Comparison of ENCODE assay signal across 11 cellular contexts in the genomic region with DNA sequence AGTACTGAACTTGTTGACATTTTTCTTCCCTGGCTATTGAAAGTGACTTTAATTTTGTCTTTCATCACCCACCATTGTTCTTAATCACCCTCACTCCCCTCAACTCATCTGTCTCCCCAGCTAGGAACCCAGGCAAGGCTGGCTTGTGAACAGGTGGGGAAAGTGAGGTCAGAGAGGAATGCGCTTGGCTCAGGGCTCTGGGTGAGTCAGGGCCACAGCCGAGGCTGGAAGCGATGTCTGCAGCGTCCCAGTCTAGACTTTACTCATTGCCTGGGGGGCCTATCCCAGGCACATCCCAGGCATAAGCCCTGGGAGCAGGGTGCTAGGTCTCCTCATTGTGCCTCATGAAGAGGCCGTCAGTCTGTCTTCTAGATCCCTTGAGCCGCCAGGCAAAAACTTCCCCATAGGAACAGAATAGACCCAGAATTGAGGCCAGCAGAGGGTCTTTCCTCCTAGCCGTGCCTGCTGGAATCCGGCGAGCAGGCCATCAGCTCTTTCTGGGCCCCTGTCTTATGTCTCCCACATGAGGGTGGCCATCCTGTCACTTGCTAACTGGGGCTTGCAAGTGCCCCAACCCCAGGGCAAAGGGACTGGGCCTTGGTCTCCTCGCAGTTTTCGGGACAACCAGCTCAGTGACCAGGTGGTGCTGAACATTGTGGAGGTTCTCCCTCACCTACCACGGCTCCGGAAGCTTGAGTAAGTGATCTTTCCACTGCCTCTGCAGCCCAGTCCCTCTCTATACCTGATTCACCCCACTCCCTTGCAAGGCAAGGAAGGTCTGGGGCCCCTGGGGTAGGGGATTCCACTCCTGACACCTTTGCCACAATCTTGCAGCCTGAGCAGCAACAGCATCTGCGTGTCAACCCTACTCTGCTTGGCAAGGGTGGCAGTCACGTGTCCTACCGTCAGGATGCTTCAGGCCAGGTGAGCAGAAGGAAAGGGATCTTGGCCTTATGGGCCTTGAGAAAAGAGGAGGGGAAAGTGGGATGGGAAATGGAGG. TPM values are rescaled to one million over a fixed set of nuclear protein-coding genes. Genes with fewer than 3 reads are reported as not detected.
DNase-seq lines count a peak whose midpoint lies in the region; ATAC-seq and TF ChIP-seq lines count a peak whose summit lies in the region.
"Had no signal": no experiment of that assay in that cellular context is flagged by ENCODE, and none has a peak within 500 bp of the region (broad histone marks: within the 10 kb centered on the region; RNA-seq: fewer than 3 reads in every experiment).

No MANE protein-coding gene starts in this region.

- H3K27ac ChIP-seq in CD8-positive, alpha-beta memory T cell (ENCODE audit: low read depth, low read length): no peak overlapping the region
- H3K27ac ChIP-seq in brain microvascular endothelial cell (no peak overlapping the region), adrenal gland (no peak overlapping the region)

- ATAC-seq in natural killer cell treated with Interleukin-12 subunit alpha and Interleukin-12 subunit beta and Interleukin-15 and Interleukin-18, amount 100 ng/mL, for 72 hours: peak; percentile 51 to 60
- ATAC-seq in HG03354 (IDR thresholded peaks at IDR 0.05; ENCODE audit: poor library complexity, severe bottlenecking, unreplicated experiment) (no peak), left lobe of liver (no peak)

- 90 to 91% (median 91%) methylated on average over 13 to 16 of the region's 16 CpGs for WGBS in adrenal gland, 4 donors

- H3K27me3 ChIP-seq in CD8-positive, alpha-beta memory T cell (ENCODE audit: insufficient read depth, low read length, poor library complexity, severe bottlenecking): no peaks in the 10 kb centered on the region
- no peaks in the 10 kb centered on the region for H3K27me3 ChIP-seq in brain microvascular endothelial cell (replicated peaks)
- H3K27me3 ChIP-seq in adrenal gland: no peaks in the 10 kb centered on the region

- H3K36me3 Mint-ChIP-seq in CD8-positive, alpha-beta memory T cell: peaks cover 11 to 92% (median 15%) of the 10 kb centered on the region in 3 donors
- H3K36me3 Mint-ChIP-seq in natural killer cell treated with Interleukin-12 subunit alpha and Interleukin-12 subunit beta and Interleukin-15 and Interleukin-18, amount 100 ng/mL, for 72 hours: peaks cover 15% of the 10 kb centered on the region

- H3K27me3 Mint-ChIP-seq in CD8-positive, alpha-beta memory T cell: no peaks in the 10 kb centered on the region
- H3K27me3 Mint-ChIP-seq in natural killer cell treated with Interleukin-12 subunit alpha and Interleukin-12 subunit beta and Interleukin-15 and Interleukin-18, amount 100 ng/mL, for 72 hours: no peaks in the 10 kb centered on the region

- peak overlapping the region in 6 of 7 donors; percentile 41 to 73 (median 50) for H3K4me3 Mint-ChIP-seq in CD8-positive, alpha-beta memory T cell
- peak overlapping the region; percentile 9 for H3K4me3 Mint-ChIP-seq in natural killer cell treated with Interleukin-12 subunit alpha and Interleukin-12 subunit beta and Interleukin-15 and Interleukin-18, amount 100 ng/mL, for 72 hours

- in situ Hi-C loops in brain microvascular endothelial cell (cut with HindIII; ENCODE audit: low pct_ligation_motif_present, low sequenced_read_pairs): no loop called here

- peaks cover 81 to 94% (median 91%) of the 10 kb centered on the region in 3 donors for H3K4me1 Mint-ChIP-seq in CD8-positive, alpha-beta memory T cell
- H3K4me1 Mint-ChIP-seq in natural killer cell treated with Interleukin-12 subunit alpha and Interleukin-12 subunit beta and Interleukin-15 and Interleukin-18, amount 100 ng/mL, for 72 hours (ENCODE audit: low read depth in 2 of 2): peaks cover 39% of the 10 kb centered on the region in 2 donors

- TF ChIP-seq CTCF in brain microvascular endothelial cell (IDR thresholded peaks at IDR 0.05; ENCODE audit: low read depth, low read length, missing control alignments): no peak
- TF ChIP-seq CTCF in adrenal gland (IDR thresholded peaks at IDR 0.05): no peak

- peaks cover 77% of the 10 kb centered on the region for H3K4me1 ChIP-seq in CD8-positive, alpha-beta memory T cell (ENCODE audit: insufficient read depth, low read length)
- H3K4me1 ChIP-seq in adrenal gland (replicated peaks in 1 of 2): no peaks in the 10 kb centered on the region

- H3K36me3 ChIP-seq in CD8-positive, alpha-beta memory T cell (ENCODE audit: insufficient read depth, low read length): peaks cover 40% of the 10 kb centered on the region
- H3K36me3 ChIP-seq in brain microvascular endothelial cell (replicated peaks): peaks cover 2% of the 10 kb centered on the region
- peaks cover 0 to 3% of the 10 kb centered on the region in 2 donors for H3K36me3 ChIP-seq in adrenal gland (replicated peaks in 1 of 2)

- CTCF ChIA-PET in CD8-positive, alpha-beta memory T cell (lab: Charles Lee): interaction anchor here (1.4 kb wide), 2 partner anchors 8 to 65 kb away, joined by 3 to 4 read pairs; no protein-coding TSS in a partner anchor

- intact Hi-C loops in adrenal gland (cut with DNase I): no loop called here

- H3K9me3 ChIP-seq in CD8-positive, alpha-beta memory T cell (ENCODE audit: low read length): no peaks in the 10 kb centered on the region
- H3K9me3 ChIP-seq in adrenal gland (replicated peaks in 1 of 3): no peaks in the 10 kb centered on the region

- POLR2A ChIA-PET in CD8-positive, alpha-beta memory T cell (lab: Charles Lee): interaction anchor here (0.7 to 1.6 kb wide), 3 partner anchors 10 to 15 kb away, joined by 4 to 5 read pairs (median 4); no protein-coding TSS in a partner anchor

- peak overlapping the region; percentile 49 to 97 (median 86) for H3K27ac Mint-ChIP-seq in CD8-positive, alpha-beta memory T cell
- peak overlapping the region; percentile 9 to 59 for H3K27ac Mint-ChIP-seq in natural killer cell treated with Interleukin-12 subunit alpha and Interleukin-12 subunit beta and Interleukin-15 and Interleukin-18, amount 100 ng/mL, for 72 hours

- H3K4me3 ChIP-seq in CD8-positive, alpha-beta memory T cell (ENCODE audit: low read length): no peak overlapping the region
- H3K4me3 ChIP-seq in brain microvascular endothelial cell (ENCODE audit: low read depth, low read length) (no peak overlapping the region), adrenal gland (no peak overlapping the region)

- TF ChIP-seq POLR2A in adrenal gland (IDR thresholded peaks at IDR 0.05): no peak

- peak in 4 of 5 donors; percentile 25 to 78 (median 45) for DNase-seq in CD8-positive, alpha-beta memory T cell
- DNase-seq in HT1080 (ENCODE audit: low read depth) (peak; percentile 32), brain microvascular endothelial cell (peak; percentile 68), adrenal gland (no peak), left lobe of liver (ENCODE audit: low spot score) (no peak)
- DNase-seq in natural killer cell treated with Interleukin-12 subunit alpha and Interleukin-12 subunit beta and Interleukin-15 and Interleukin-18, amount 100 ng/mL, for 72 hours (ENCODE audit: low spot score): no peak
- no peak for DNase-seq in stimulated activated CD4-positive, alpha-beta T cell treated with anti-CD3 and anti-CD28 coated beads, Interleukin-4, amount 100 ng/mL, for 24 hours
- DNase-seq: effector CD8-positive, alpha-beta T cell; NCI-H345; substantia nigra had no signal

- no peaks in the 10 kb centered on the region for H3K9me3 Mint-ChIP-seq in CD8-positive, alpha-beta memory T cell
- H3K9me3 Mint-ChIP-seq in natural killer cell treated with Interleukin-12 subunit alpha and Interleukin-12 subunit beta and Interleukin-15 and Interleukin-18, amount 100 ng/mL, for 72 hours: peaks cover 6% of the 10 kb centered on the region

RNA-seq across cellular contexts. Expression of a gene that starts 40.1 kb away (rescaled TPM):
- 100 to 1,000 TPM; 173 to 178 TPM for total RNA-seq in CD8-positive, alpha-beta memory T cell
- polyA plus RNA-seq in CD8-positive, alpha-beta memory T cell: 165 TPM
- 13.6 and 14.3 TPM in 2 replicates for total RNA-seq in HT1080 (2014; rRNA removed; shearing (Covaris generic))
- 3.6 and 5.9 TPM in 2 replicates for polyA plus RNA-seq in HT1080 (2015; cell fraction: cytosol; rRNA removed)
- polyA plus RNA-seq in HT1080 (2015; cell fraction: nucleus; rRNA removed): 18.2 and 19.3 TPM in 2 replicates
- 100 to 1,000 TPM; 190 to 316 TPM for total RNA-seq in natural killer cell treated with Interleukin-12 subunit alpha and Interleukin-12 subunit beta and Interleukin-15 and Interleukin-18, amount 100 ng/mL, for 72 hours
- 10 to 100 TPM; 10.4 to 44.8 (median 26.6) TPM for total RNA-seq in adrenal gland
- polyA plus RNA-seq in adrenal gland: 10 to 100 TPM; 14.7 to 89.0 (median 58.6) TPM
- 6.4 TPM for total RNA-seq in left lobe of liver

Comparison
In these comparisons a context has a peak if more than half of its experiments do, and no peak if none do; other contexts are left out.
1. DNase-seq: peak in CD8-positive, alpha-beta memory T cell (4 of 5), HT1080 (single experiment) and brain microvascular endothelial cell (single experiment); none in natural killer cell treated with Interleukin-12 subunit alpha and Interleukin-12 subunit beta and Interleukin-15 and Interleukin-18, amount 100 ng/mL, for 72 hours (single experiment), adrenal gland (0 of 7), left lobe of liver (single experiment) and stimulated activated CD4-positive, alpha-beta T cell treated with anti-CD3 and anti-CD28 coated beads, Interleukin-4, amount 100 ng/mL, for 24 hours (single experiment).
2. ATAC-seq: peak in natural killer cell treated with Interleukin-12 subunit alpha and Interleukin-12 subunit beta and Interleukin-15 and Interleukin-18, amount 100 ng/mL, for 72 hours (2 of 2); none in HG03354 (single experiment) and left lobe of liver (single experiment).